1 cellular context compared by ENCODE assay signal in genomic region chr13:114110830-114111189, GRCh38.
TF ChIP-seq lines count a peak whose summit lies in the region.

No MANE protein-coding gene starts in this region.

TF ChIP-seq in HepG2, 621 proteins besides CTCF, POLR2A, EP300 and RAD21:
- peak; percentile 40; the same call in 1 of the 2 replicates for TF ChIP-seq ZNF687 (CRISPR knock-in tag; IDR thresholded peaks at IDR 0.05)
